9 cellular contexts compared by ENCODE assay signal in genomic region chr12:30622509-30622908, GRCh38.
DNase-seq lines count a peak whose midpoint lies in the region; ATAC-seq lines count a peak whose summit lies in the region.
"Had no signal": no experiment of that assay in that cellular context is flagged by ENCODE, and none has a peak within 500 bp of the region (broad histone marks: within the 10 kb centered on the region; RNA-seq: fewer than 3 reads in every experiment).

No MANE protein-coding gene starts in this region.

- no peak overlapping the region for H3K27ac ChIP-seq in epithelial cell of prostate

- ATAC-seq in GM21360 (IDR thresholded peaks at IDR 0.05; ENCODE audit: unreplicated experiment) (peak; percentile 91), HG03354 (IDR thresholded peaks at IDR 0.05; ENCODE audit: poor library complexity, severe bottlenecking, unreplicated experiment) (peak; percentile 84)

- DNase-seq in GM04503 (ENCODE audit: low read depth) (peak; percentile 25), epithelial cell of prostate (ENCODE audit: low read depth, low spot score) (peak; percentile 64), KG1 (lab: John Stamatoyannopoulos, UW) (no peak), dedifferentiated amniotic fluid mesenchymal stem cell (ENCODE audit: extremely low spot score) (no peak), DMS153 (lab: John Stamatoyannopoulos, UW) (no peak)
- no peak for DNase-seq in stimulated activated CD4-positive, alpha-beta T cell treated with anti-CD3 and anti-CD28 coated beads, Interleukin-2, amount 100 ng/mL, for 24 hours
- DNase-seq: NCI-H510A had no signal

Comparison
In these comparisons a context has a peak if more than half of its experiments do, and no peak if none do; other contexts are left out.
1. DNase-seq: peak in GM04503 (single experiment) and epithelial cell of prostate (single experiment); none in KG1 (single experiment), dedifferentiated amniotic fluid mesenchymal stem cell (single experiment), DMS153 (single experiment) and stimulated activated CD4-positive, alpha-beta T cell treated with anti-CD3 and anti-CD28 coated beads, Interleukin-2, amount 100 ng/mL, for 24 hours (0 of 2).